Comparison of ENCODE assay signal across 23 cellular contexts in genomic region chr19:51462276-51462675, GRCh38. TPM values are rescaled to one million over a fixed set of nuclear protein-coding genes. Genes with fewer than 3 reads are reported as not detected.
DNase-seq lines count a peak whose midpoint lies in the region; ATAC-seq and TF ChIP-seq lines count a peak whose summit lies in the region.
"Had no signal": no experiment of that assay in that cellular context is flagged by ENCODE, and none has a peak within 500 bp of the region (broad histone marks: within the 10 kb centered on the region; RNA-seq: fewer than 3 reads in every experiment).

No MANE protein-coding gene starts in this region.

- H3K9me3 ChIP-seq in osteoblast (ENCODE audit: low read depth, low read length) (no peaks in the 10 kb centered on the region), smooth muscle cell (replicated peaks; ENCODE audit: low read depth) (no peaks in the 10 kb centered on the region)
- H3K9me3 ChIP-seq: A549, BE2C, MG63, SJCRH30 had no signal

- 80% methylated on average over 7 of the region's 7 CpGs for WGBS in smooth muscle cell (ENCODE audit: low lambda C conversion rate)

- no peak overlapping the region for H3K9ac ChIP-seq in smooth muscle cell (ENCODE audit: low read depth)

- no peak overlapping the region for H3K4me2 ChIP-seq in osteoblast (ENCODE audit: insufficient read depth, low read length)
- no peak overlapping the region for H3K4me2 ChIP-seq in smooth muscle cell
- H3K4me2 ChIP-seq: A549 had no signal

- peaks cover 37 to 39% of the 10 kb centered on the region in 2 donors for H3K27me3 Mint-ChIP-seq in natural killer cell treated with Interleukin-12 subunit alpha and Interleukin-12 subunit beta and Interleukin-15 and Interleukin-18, amount 100 ng/mL, for 72 hours
- H3K27me3 Mint-ChIP-seq in natural killer cell (ENCODE audit: low read depth in 2 of 2) (peaks cover 25 to 28% of the 10 kb centered on the region in 2 donors), type B pancreatic cell (peaks cover 50% of the 10 kb centered on the region), mesothelial cell of epicardium (ENCODE audit: low read depth) (peaks cover 32% of the 10 kb centered on the region)

- H3K79me2 ChIP-seq in osteoblast (ENCODE audit: insufficient read depth, low read length), result no peaks in the 10 kb centered on the region
- no peaks in the 10 kb centered on the region for H3K79me2 ChIP-seq in smooth muscle cell (ENCODE audit: low read depth)

- no peak overlapping the region for H3K4me3 ChIP-seq in osteoblast (ENCODE audit: insufficient read depth, low read length)
- no peak overlapping the region for H3K4me3 ChIP-seq in smooth muscle cell
- H3K4me3 ChIP-seq: A549, MG63, SJCRH30 had no signal

- H3K27me3 ChIP-seq in osteoblast (ENCODE audit: insufficient read depth, low read length) (peaks cover 11% of the 10 kb centered on the region), smooth muscle cell (ENCODE audit: low read depth) (no peaks in the 10 kb centered on the region)
- H3K27me3 ChIP-seq: SJCRH30 had no signal

- H3K4me1 Mint-ChIP-seq in natural killer cell treated with Interleukin-12 subunit alpha and Interleukin-12 subunit beta and Interleukin-15 and Interleukin-18, amount 100 ng/mL, for 72 hours (ENCODE audit: low read depth in 2 of 2), result peaks cover 9 to 27% of the 10 kb centered on the region in 2 donors
- peaks cover 0 to 30% of the 10 kb centered on the region in 2 donors for H3K4me1 Mint-ChIP-seq in natural killer cell
- H3K4me1 Mint-ChIP-seq in type B pancreatic cell (ENCODE audit: unreplicated experiment), result no peaks in the 10 kb centered on the region
- H3K4me1 Mint-ChIP-seq in mesothelial cell of epicardium, result no peaks in the 10 kb centered on the region

- H3K36me3 ChIP-seq in osteoblast (ENCODE audit: insufficient read depth, low read length) (no peaks in the 10 kb centered on the region), smooth muscle cell (ENCODE audit: low read depth) (no peaks in the 10 kb centered on the region)
- H3K36me3 ChIP-seq: BE2C, MG63, SJCRH30 had no signal

- no peaks in the 10 kb centered on the region for H3K4me1 ChIP-seq in osteoblast (ENCODE audit: insufficient read depth, low read length)
- no peaks in the 10 kb centered on the region for H3K4me1 ChIP-seq in smooth muscle cell (ENCODE audit: low read depth)
- H3K4me1 ChIP-seq: A549, BE2C, SJCRH30 had no signal

- no peaks in the 10 kb centered on the region for H4K20me1 ChIP-seq in osteoblast (ENCODE audit: insufficient read depth, low read length)
- H4K20me1 ChIP-seq in smooth muscle cell (ENCODE audit: low read depth), result no peaks in the 10 kb centered on the region

- TF ChIP-seq CTCF in natural killer cell (IDR thresholded peaks at IDR 0.05) (no peak), osteoblast (IDR thresholded peaks at IDR 0.05; ENCODE audit: extremely low read depth, low read depth, low read length) (no peak), type B pancreatic cell (conservative IDR thresholded peaks at IDR 0.05) (no peak), smooth muscle cell (IDR thresholded peaks at IDR 0.05; ENCODE audit: borderline replicate concordance, insufficient read depth, poor library complexity, severe bottlenecking) (no peak), mesothelial cell of epicardium (IDR thresholded peaks at IDR 0.05; ENCODE audit: unreplicated experiment) (no peak)

- peak; percentile 44 for DNase-seq in natural killer cell treated with Interleukin-12 subunit alpha and Interleukin-12 subunit beta and Interleukin-15 and Interleukin-18, amount 100 ng/mL, for 72 hours (ENCODE audit: low spot score)
- DNase-seq in natural killer cell (no peak), osteoblast (ENCODE audit: insufficient read length, low spot score, missing footprints) (peak; percentile 73), type B pancreatic cell (ENCODE audit: extremely low spot score, unreplicated experiment) (peak; percentile 48), smooth muscle cell (lab: John Stamatoyannopoulos, UW; ENCODE audit: unreplicated experiment) (no peak), mesothelial cell of epicardium (ENCODE audit: low spot score in 2 of 2, unreplicated experiment in 2 of 2) (no peak)
- DNase-seq: BE2C; CD4-positive, alpha-beta T cell; COR-L47; DMS79; H7; MG63; NCI-H1092; NCI-H1436; NCI-H187 treated with DMSO at 0.1 percent for 48 hours; NCI-H2107; NCI-H510A; NCI-H748 treated with DMSO at 0.1 percent for 48 hours; SJCRH30 had no signal

- intact Hi-C loops in natural killer cell (cut with micrococcal nuclease), result no loop called here

- H3K27ac ChIP-seq in angular gyrus (ENCODE audit: low read depth, low read length), result peak overlapping the region; percentile 32
- no peak overlapping the region for H3K27ac ChIP-seq in osteoblast (ENCODE audit: low read depth, low read length)
- no peak overlapping the region for H3K27ac ChIP-seq in smooth muscle cell (ENCODE audit: low read depth)
- H3K27ac ChIP-seq: A549, SJCRH30 had no signal

- H3K27ac Mint-ChIP-seq in natural killer cell treated with Interleukin-12 subunit alpha and Interleukin-12 subunit beta and Interleukin-15 and Interleukin-18, amount 100 ng/mL, for 72 hours, result no peak overlapping the region
- H3K27ac Mint-ChIP-seq in natural killer cell, result no peak overlapping the region
- H3K27ac Mint-ChIP-seq in type B pancreatic cell, result no peak overlapping the region
- H3K27ac Mint-ChIP-seq in mesothelial cell of epicardium, result no peak overlapping the region
- H3K27ac Mint-ChIP-seq: CD4-positive, alpha-beta T cell had no signal

- H3K9me3 Mint-ChIP-seq in natural killer cell treated with Interleukin-12 subunit alpha and Interleukin-12 subunit beta and Interleukin-15 and Interleukin-18, amount 100 ng/mL, for 72 hours, result no peaks in the 10 kb centered on the region
- H3K9me3 Mint-ChIP-seq in natural killer cell, result no peaks in the 10 kb centered on the region
- no peaks in the 10 kb centered on the region for H3K9me3 Mint-ChIP-seq in type B pancreatic cell
- H3K9me3 Mint-ChIP-seq in mesothelial cell of epicardium, result peaks cover 15% of the 10 kb centered on the region
- H3K9me3 Mint-ChIP-seq: CD4-positive, alpha-beta T cell had no signal

- no peak overlapping the region for H2AFZ ChIP-seq in osteoblast (ENCODE audit: low read length)
- H2AFZ ChIP-seq in smooth muscle cell (ENCODE audit: low read depth), result no peak overlapping the region

- no peak for ATAC-seq in natural killer cell treated with Interleukin-12 subunit alpha and Interleukin-12 subunit beta and Interleukin-15 and Interleukin-18, amount 100 ng/mL, for 72 hours
- ATAC-seq in natural killer cell (no peak), GM18498 (IDR thresholded peaks at IDR 0.05; ENCODE audit: unreplicated experiment) (no peak)
- ATAC-seq: A549, Panc1 had no signal

- H3K4me3 Mint-ChIP-seq in natural killer cell treated with Interleukin-12 subunit alpha and Interleukin-12 subunit beta and Interleukin-15 and Interleukin-18, amount 100 ng/mL, for 72 hours, result no peak overlapping the region
- H3K4me3 Mint-ChIP-seq in natural killer cell (no peak overlapping the region), type B pancreatic cell (no peak overlapping the region), mesothelial cell of epicardium (no peak overlapping the region)
- H3K4me3 Mint-ChIP-seq: CD4-positive, alpha-beta T cell had no signal

- H3K36me3 Mint-ChIP-seq in natural killer cell treated with Interleukin-12 subunit alpha and Interleukin-12 subunit beta and Interleukin-15 and Interleukin-18, amount 100 ng/mL, for 72 hours, result no peaks in the 10 kb centered on the region
- H3K36me3 Mint-ChIP-seq in natural killer cell, result no peaks in the 10 kb centered on the region
- H3K36me3 Mint-ChIP-seq in type B pancreatic cell, result no peaks in the 10 kb centered on the region
- no peaks in the 10 kb centered on the region for H3K36me3 Mint-ChIP-seq in mesothelial cell of epicardium

- no peaks in the 10 kb centered on the region for H3F3A ChIP-seq in smooth muscle cell (ENCODE audit: low read depth)

RNA-seq across cellular contexts. Expression of gene SIGLEC8, which starts 4.0 kb away (rescaled TPM):
- total RNA-seq in natural killer cell treated with Interleukin-12 subunit alpha and Interleukin-12 subunit beta and Interleukin-15 and Interleukin-18, amount 100 ng/mL, for 72 hours, result not detected
- total RNA-seq in natural killer cell, result not detected
- not detected in 2 replicates for total RNA-seq in osteoblast
- total RNA-seq in type B pancreatic cell (ENCODE audit: low replicate concordance), result not detected in 2 replicates
- total RNA-seq in smooth muscle cell, result not detected in 2 replicates
- polyA plus RNA-seq in smooth muscle cell, result not detected in 2 replicates
- not detected in 3 replicates for total RNA-seq in mesothelial cell of epicardium
- total RNA-seq: CD4-positive, alpha-beta T cell; H7; SJCRH30 had no signal
- polyA plus RNA-seq: A549 had no signal

RNA-seq across cellular contexts. Expression of gene CEACAM18, which starts 16.1 kb away (rescaled TPM):
- not detected for total RNA-seq in natural killer cell treated with Interleukin-12 subunit alpha and Interleukin-12 subunit beta and Interleukin-15 and Interleukin-18, amount 100 ng/mL, for 72 hours
- not detected for total RNA-seq in natural killer cell
- not detected in 2 replicates for total RNA-seq in osteoblast
- 0.19 TPM in 1 of 2 replicates, not detected in the other for total RNA-seq in type B pancreatic cell (ENCODE audit: low replicate concordance)
- not detected in 2 replicates for total RNA-seq in smooth muscle cell
- polyA plus RNA-seq in smooth muscle cell, result not detected in 2 replicates
- not detected in 3 replicates for total RNA-seq in mesothelial cell of epicardium
- total RNA-seq: CD4-positive, alpha-beta T cell; H7; SJCRH30 had no signal
- polyA plus RNA-seq: A549 had no signal

RNA-seq across cellular contexts. Expression of gene SIGLEC12, which starts 39.3 kb away (rescaled TPM):
- total RNA-seq in natural killer cell treated with Interleukin-12 subunit alpha and Interleukin-12 subunit beta and Interleukin-15 and Interleukin-18, amount 100 ng/mL, for 72 hours, result under 1 TPM in 1 of 2 donors, not detected in 1; 0.70 TPM
- under 1 TPM in 2 of 3 donors, not detected in 1; 0.50 to 0.57 TPM for total RNA-seq in natural killer cell
- under 0.01 TPM in 1 of 2 replicates, not detected in the other for total RNA-seq in osteoblast
- not detected in 2 replicates for total RNA-seq in type B pancreatic cell (ENCODE audit: low replicate concordance)
- not detected in 2 replicates for total RNA-seq in smooth muscle cell
- polyA plus RNA-seq in smooth muscle cell, result not detected in 2 replicates
- total RNA-seq in mesothelial cell of epicardium, result not detected in 3 replicates
- total RNA-seq: CD4-positive, alpha-beta T cell; H7; SJCRH30 had no signal
- polyA plus RNA-seq: A549 had no signal

RNA-seq across cellular contexts. Expression of gene SIGLEC10, which starts 44.8 kb away (rescaled TPM):
- 1 to 10 TPM in 1 of 2 donors, under 1 TPM in 1; 0.28 to 1.5 TPM for total RNA-seq in natural killer cell treated with Interleukin-12 subunit alpha and Interleukin-12 subunit beta and Interleukin-15 and Interleukin-18, amount 100 ng/mL, for 72 hours
- 10 to 100 TPM in 1 of 3 donors, 1 to 10 TPM in 2; 1.7 to 28.9 (median 6.6) TPM for total RNA-seq in natural killer cell
- not detected in 2 replicates for total RNA-seq in osteoblast
- not detected in 2 replicates for total RNA-seq in type B pancreatic cell (ENCODE audit: low replicate concordance)
- not detected in 2 replicates for total RNA-seq in smooth muscle cell
- 0.40 TPM in 1 of 2 replicates, not detected in the other for polyA plus RNA-seq in smooth muscle cell
- not detected in 3 replicates for total RNA-seq in mesothelial cell of epicardium
- total RNA-seq: H7, SJCRH30 had no signal
- polyA plus RNA-seq: A549 had no signal

Comparison
In these comparisons a context has a peak if more than half of its experiments do, and no peak if none do; other contexts are left out.
1. DNase-seq: peak in natural killer cell treated with Interleukin-12 subunit alpha and Interleukin-12 subunit beta and Interleukin-15 and Interleukin-18, amount 100 ng/mL, for 72 hours (single experiment), osteoblast (single experiment) and type B pancreatic cell (single experiment); none in natural killer cell (single experiment), smooth muscle cell (single experiment) and mesothelial cell of epicardium (0 of 2).